8 cellular contexts compared by ENCODE assay signal in the genomic region with DNA sequence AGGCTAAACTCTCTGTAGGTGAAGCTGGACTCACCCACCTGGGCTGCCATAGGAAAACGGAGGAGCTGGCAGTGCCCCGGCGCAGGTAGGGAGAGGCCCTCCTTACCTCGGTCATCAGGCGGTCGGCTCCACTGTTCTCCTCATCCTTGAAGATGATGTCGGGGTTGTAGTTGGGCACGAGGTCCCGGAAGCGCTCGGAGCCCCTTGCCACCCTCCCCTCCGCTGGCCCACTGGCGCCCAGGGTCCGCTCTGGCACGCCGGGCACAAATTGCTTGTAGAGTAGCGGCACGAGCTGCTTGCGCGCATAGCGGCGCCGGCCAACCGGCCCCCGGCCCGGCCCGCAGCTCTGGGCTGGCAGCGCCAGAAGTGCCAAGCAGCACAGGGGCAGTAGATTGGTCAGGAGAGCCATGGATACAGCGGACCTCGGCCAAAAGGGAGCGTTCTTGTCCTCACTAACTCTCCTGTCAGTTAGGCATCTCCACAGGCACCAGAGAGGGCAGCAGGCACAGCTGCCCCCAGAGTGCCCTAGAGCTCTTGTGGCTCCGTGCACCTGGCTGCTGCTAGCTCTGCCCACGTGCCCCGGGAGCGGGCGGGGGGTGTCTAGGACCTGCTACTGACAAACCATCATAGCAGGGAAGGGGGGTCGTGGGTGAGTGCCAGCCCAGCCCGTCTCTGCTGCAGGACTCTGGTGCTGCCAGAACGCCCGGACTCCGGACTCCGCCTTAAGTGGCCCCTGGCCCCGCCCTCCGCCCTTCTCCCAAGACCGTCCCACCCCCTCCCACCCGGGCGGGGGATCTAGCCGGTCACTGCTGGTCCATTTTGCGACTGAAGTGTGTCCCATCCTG. TPM values are rescaled to one million over a fixed set of nuclear protein-coding genes. Genes with fewer than 3 reads are reported as not detected.
A peak's percentile ranks its signal among the peaks of the same experiment; 100 is the strongest.
DNase-seq lines count a peak whose midpoint lies in the region; ATAC-seq and TF ChIP-seq lines count a peak whose summit lies in the region.

A gene (minus strand): TSS at position 698 of the 845 bp plus-strand sequence. CDS start 289 bp downstream, at position 409.

- H3F3A ChIP-seq in SK-N-SH (replicated peaks; ENCODE audit: insufficient read depth): peaks cover under 1% of the 10 kb centered on the region

- H4K20me1 ChIP-seq in SK-N-SH (ENCODE audit: insufficient read depth): no peaks in the 10 kb centered on the region

- TF ChIP-seq CTCF in SK-N-SH (IDR thresholded peaks at IDR 0.05) (no peak), spleen (IDR thresholded peaks at IDR 0.05 in 8 of 11, conservative IDR thresholded peaks at IDR 0.05 in 3 of 11) (no peak)

- peak; percentile 58 to 61 for ATAC-seq in right cardiac atrium
- ATAC-seq in GM21717 (IDR thresholded peaks at IDR 0.05; ENCODE audit: unreplicated experiment): no peak
- ATAC-seq in GM19455 (IDR thresholded peaks at IDR 0.05; ENCODE audit: unreplicated experiment): no peak

- H3K4me2 ChIP-seq in SK-N-SH: peak within 1 kb of the TSS; percentile 69

- CTCF ChIA-PET in SK-N-SH (lab: Yijun Ruan, JAX): interaction anchor here (0.6 to 25.0 kb wide), 11 partner anchors 11 to 418 kb away, joined by 3 to 315 read pairs (median 8); a partner anchor contains a TSS

- no peak within 1 kb of the TSS for H3K9ac ChIP-seq in SK-N-SH

- no peak for TF ChIP-seq RAD21 in SK-N-SH (IDR thresholded peaks at IDR 0.05; ENCODE audit: low read length)

- WGBS in SK-N-SH (ENCODE audit: low lambda C conversion rate): 28% methylated on average over 23 of the region's 49 CpGs
- 2% methylated on average over 49 of the region's 49 CpGs for WGBS in right cardiac atrium
- WGBS in spleen, 5 donors: 3 to 4% (median 3%) methylated on average over 17 to 49 of the region's 49 CpGs

- DNase-seq in NCI-H1436 (lab: John Stamatoyannopoulos, UW) (peak; percentile 1), NCI-H1436 treated with DMSO at 0.1 percent for 48 hours (lab: John Stamatoyannopoulos, UW) (no peak), SK-N-SH (peak; percentile 72), right cardiac atrium (peak; percentile 63 to 85 (median 83)), spleen (peak; percentile 77), glomerular visceral epithelial cell (ENCODE audit: extremely low spot score) (no peak)

- TF ChIP-seq EP300 in SK-N-SH (IDR thresholded peaks at IDR 0.05; ENCODE audit: borderline replicate concordance in 1 of 2, low read depth in 1 of 2, low read length in 1 of 2): no peak

- no peak within 1 kb of the TSS for H2AFZ ChIP-seq in SK-N-SH (ENCODE audit: low read depth)

- H3K27me3 ChIP-seq in SK-N-SH (ENCODE audit: insufficient read depth) (peaks cover 12% of the 10 kb centered on the region; the same call in 1 of the 2 replicates), right cardiac atrium (ENCODE audit: control insufficient read depth, insufficient read depth) (no peaks in the 10 kb centered on the region), spleen (replicated peaks in 1 of 7) (peaks cover 3 to 59% (median 55%) of the 10 kb centered on the region in 7 donors)

- H3K4me3 ChIP-seq in SK-N-SH (ENCODE audit: low read depth in 2 of 2, low read length in 1 of 2): peak within 1 kb of the TSS in 1 of 2 experiments; percentile 37; a peak in 2 of 4 replicates
- H3K4me3 ChIP-seq in right cardiac atrium (ENCODE audit: low read length): peak within 1 kb of the TSS; percentile 26
- H3K4me3 ChIP-seq in spleen: peak within 1 kb of the TSS in 6 of 8 donors; percentile 1 to 56 (median 22)

- H3K27ac ChIP-seq in SK-N-SH (ENCODE audit: low read depth in 2 of 2, low read length in 1 of 2): no peak within 1 kb of the TSS
- H3K27ac ChIP-seq in right cardiac atrium (ENCODE audit: low read length): no peak within 1 kb of the TSS
- H3K27ac ChIP-seq in spleen: peak within 1 kb of the TSS in 1 of 8 donors; percentile 1

- no peaks in the 10 kb centered on the region for H3K79me2 ChIP-seq in SK-N-SH (ENCODE audit: insufficient read depth)

- H3K36me3 ChIP-seq in SK-N-SH (replicated peaks in 1 of 2; ENCODE audit: control insufficient read depth in 1 of 2, insufficient read depth in 2 of 2, low read length in 1 of 2) (peaks cover 8 to 9% of the 10 kb centered on the region in 2 experiments), spleen (peaks cover 0 to 42% (median 24%) of the 10 kb centered on the region in 6 donors)

- intact Hi-C loops in right cardiac atrium (cut with DNase I): no loop called here
- intact Hi-C loops in spleen (cut with DNase I; ENCODE audit: low total_unique reads): no loop called here

- TF ChIP-seq POLR2A in spleen (IDR thresholded peaks at IDR 0.05): no peak

- H3K4me1 ChIP-seq in SK-N-SH (ENCODE audit: control insufficient read depth in 1 of 2, insufficient read depth in 2 of 2, low read depth in 1 of 2, low read length in 1 of 2): peaks cover 0 to 28% of the 10 kb centered on the region in 2 experiments; a peak in 1 of 4 replicates
- H3K4me1 ChIP-seq in right cardiac atrium (ENCODE audit: control insufficient read depth, insufficient read depth, low read length): peaks cover 9% of the 10 kb centered on the region
- H3K4me1 ChIP-seq in spleen: peaks cover 46 to 61% (median 56%) of the 10 kb centered on the region in 6 donors

- POLR2A ChIA-PET in SK-N-SH (lab: Yijun Ruan, JAX): interaction anchor here (0.8 to 2.6 kb wide), 6 partner anchors 11 to 37 kb away, joined by 3 to 10 read pairs (median 6); a partner anchor contains a TSS

- H3K9me2 ChIP-seq in SK-N-SH: no peaks in the 10 kb centered on the region

- no peaks in the 10 kb centered on the region for H3K9me3 ChIP-seq in SK-N-SH
- no peaks in the 10 kb centered on the region for H3K9me3 ChIP-seq in right cardiac atrium (ENCODE audit: control insufficient read depth, low read length)
- no peaks in the 10 kb centered on the region for H3K9me3 ChIP-seq in spleen

TF ChIP-seq in SK-N-SH, 30 proteins besides CTCF, POLR2A, EP300 and RAD21:
- TF ChIP-seq MXI1 (IDR thresholded peaks at IDR 0.05; ENCODE audit: low read depth, low read length) (peak; percentile 53), FOXM1 (IDR thresholded peaks at IDR 0.05; ENCODE audit: low read depth) (no peak), YY1 (IDR thresholded peaks at IDR 0.05; ENCODE audit: low read depth) (no peak)
- TF ChIP-seq, protein P1, sequence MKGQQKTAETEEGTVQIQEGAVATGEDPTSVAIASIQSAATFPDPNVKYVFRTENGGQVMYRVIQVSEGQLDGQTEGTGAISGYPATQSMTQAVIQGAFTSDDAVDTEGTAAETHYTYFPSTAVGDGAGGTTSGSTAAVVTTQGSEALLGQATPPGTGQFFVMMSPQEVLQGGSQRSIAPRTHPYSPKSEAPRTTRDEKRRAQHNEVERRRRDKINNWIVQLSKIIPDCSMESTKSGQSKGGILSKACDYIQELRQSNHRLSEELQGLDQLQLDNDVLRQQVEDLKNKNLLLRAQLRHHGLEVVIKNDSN (IDR thresholded peaks at IDR 0.05; ENCODE audit: borderline replicate concordance, low read depth): peak; percentile 37; the same call in 1 of the 2 replicates
TF ChIP-seq in SK-N-SH: peak in this region for 2.

RNA-seq across cellular contexts. Expression of the gene that starts here (rescaled TPM):
- polyA plus RNA-seq in SK-N-SH (2012; rRNA removed) (0.08 and 0.13 TPM in 2 replicates), right cardiac atrium (0.54 TPM), spleen (under 1 TPM; 0.09 to 0.74 (median 0.59) TPM)
- 0.03 and 0.08 TPM in 2 replicates for polyA plus RNA-seq in SK-N-SH (2012; cell fraction: cytosol; rRNA removed)
- 0.12 and 0.14 TPM in 2 replicates for polyA plus RNA-seq in SK-N-SH (2012; cell fraction: nucleus; rRNA removed)
- total RNA-seq in right cardiac atrium (1 to 10 TPM in 1 of 4 donors, under 1 TPM in 3; 0.35 to 1.7 (median 0.68) TPM), spleen (1 to 10 TPM in 3 of 7 donors, under 1 TPM in 4; 0.33 to 2.6 (median 0.79) TPM)

Comparison
In these comparisons a context has a peak if more than half of its experiments do, and no peak if none do; other contexts are left out.
1. DNase-seq: peak in NCI-H1436 (single experiment), right cardiac atrium (3 of 3) and spleen (single experiment); none in NCI-H1436 treated with DMSO at 0.1 percent for 48 hours (single experiment) and glomerular visceral epithelial cell (single experiment).
2. Peak in DNase-seq and H3K4me2 ChIP-seq in SK-N-SH; RNA of the gene not detected or under 1 TPM.
3. ATAC-seq: peak in right cardiac atrium (2 of 2); none in GM21717 (single experiment) and GM19455 (single experiment).